In the genomic region with DNA sequence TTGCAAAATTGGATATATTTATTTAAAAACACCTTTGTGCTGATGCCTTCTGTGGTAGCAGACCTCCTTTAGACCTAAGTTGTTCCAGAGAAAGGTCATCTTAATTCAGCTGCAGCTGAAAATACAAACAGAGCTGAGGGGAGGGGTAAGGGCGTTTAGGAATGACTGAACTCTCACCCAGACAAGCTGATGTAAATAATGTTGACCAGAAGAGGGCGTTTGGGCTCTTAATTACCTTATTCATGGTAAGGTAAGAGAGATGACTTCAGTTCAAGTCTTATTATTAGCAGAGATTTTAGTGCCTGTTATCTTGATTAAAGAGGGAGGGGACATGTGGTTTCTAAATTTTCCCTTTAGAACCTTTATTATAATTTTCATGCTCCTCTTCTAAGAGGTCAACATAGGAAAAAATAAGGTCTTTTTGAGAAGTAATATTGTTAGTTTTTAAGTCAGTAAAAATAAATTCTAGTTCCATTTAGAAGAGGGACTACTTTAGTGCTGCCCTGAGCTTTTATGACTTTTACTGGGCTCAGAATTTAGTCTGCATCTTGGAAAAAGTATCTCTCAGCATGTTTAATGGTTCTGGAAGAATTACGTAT, we compare ENCODE assay signal across 8 cellular contexts. TPM values are rescaled to one million over a fixed set of nuclear protein-coding genes. Genes with fewer than 3 reads are reported as not detected.
A peak's percentile ranks its signal among the peaks of the same experiment; 100 is the strongest.
DNase-seq lines count a peak whose midpoint lies in the region; ATAC-seq, FAIRE-seq and TF ChIP-seq lines count a peak whose summit lies in the region.

No MANE protein-coding gene starts in this region.

- no TSS peak for BruUV-seq in GM12878 (replicated peaks; lab: Mats Ljungman, UMichigan)

- H3K4me3 ChIP-seq in GM12878 = no peak overlapping the region
- H3K4me3 ChIP-seq in kidney epithelial cell (ENCODE audit: low read depth, low read length) = no peak overlapping the region

- no peak overlapping the region for H3K4me2 ChIP-seq in GM12878 (ENCODE audit: control insufficient read depth, insufficient read depth)

- H4K20me1 ChIP-seq in GM12878 (ENCODE audit: control insufficient read depth, insufficient read depth) = no peaks in the 10 kb centered on the region

- no peak for TF ChIP-seq EP300 in GM12878 (IDR thresholded peaks at IDR 0.05; ENCODE audit: borderline replicate concordance in 1 of 2, control insufficient read depth in 1 of 2, low read depth in 2 of 2, low read length in 2 of 2)

- WGBS in GM12878 (ENCODE audit: insufficient coverage, insufficient replicate concordance, low lambda C conversion rate, missing lambda C conversion rate) = 33% methylated on average over 3 of the region's 3 CpGs

- POLR2A ChIA-PET in GM12878 (lab: Charles Lee) = no interaction called here

- TF ChIP-seq CTCF in GM12878 (IDR thresholded peaks at IDR 0.05 in 2 of 3, conservative IDR thresholded peaks at IDR 0.05 in 1 of 3; ENCODE audit: control insufficient read depth in 2 of 3, extremely low read depth in 1 of 3, insufficient read depth in 1 of 3, low read depth in 3 of 3, low read length in 3 of 3) (peak; percentile 57 to 72 (median 60)), kidney epithelial cell (IDR thresholded peaks at IDR 0.05; ENCODE audit: insufficient read depth, low read length, poor library complexity, severe bottlenecking) (peak; percentile 69)

- no peaks in the 10 kb centered on the region for H3K9me3 ChIP-seq in GM12878 (replicated peaks; ENCODE audit: control insufficient read depth, insufficient read depth, low read length)

- peak; percentile 38 for DNase-seq in DMS153 treated with DMSO at 0.1 percent for 48 hours (lab: John Stamatoyannopoulos, UW; ENCODE audit: unreplicated experiment)
- peak; percentile 68 for DNase-seq in NCI-H748 (lab: John Stamatoyannopoulos, UW; ENCODE audit: unreplicated experiment)
- no peak for DNase-seq in GM12878 (ENCODE audit: low read depth, low spot score)
- DNase-seq in kidney epithelial cell (ENCODE audit: low read depth) = no peak
- no peak for DNase-seq in posterior vena cava (ENCODE audit: low spot score)
- DNase-seq in stimulated activated CD4-positive, alpha-beta T cell treated with anti-CD3 and anti-CD28 coated beads, Interleukin-4, amount 100 ng/mL, for 1 hour = no peak

- in situ Hi-C loops in GM12878 (cut with MboI) = no loop called here

- no peaks in the 10 kb centered on the region for H3K36me3 ChIP-seq in GM12878 (ENCODE audit: control insufficient read depth in 2 of 2, insufficient read depth in 2 of 2, low read length in 1 of 2)
- H3K36me3 ChIP-seq in kidney epithelial cell (ENCODE audit: control insufficient read depth, insufficient read depth, low read length) = no peaks in the 10 kb centered on the region

- H3K27me3 ChIP-seq in GM12878 (replicated peaks in 1 of 2; ENCODE audit: control insufficient read depth in 2 of 2, insufficient read depth in 2 of 2, low read length in 1 of 2) (no peaks in the 10 kb centered on the region), kidney epithelial cell (ENCODE audit: control insufficient read depth, insufficient read depth, low read length) (no peaks in the 10 kb centered on the region)

- TF ChIP-seq POLR2A in GM12878 (IDR thresholded peaks at IDR 0.05; ENCODE audit: low read depth, low read length) = no peak

- no peaks in the 10 kb centered on the region for H3K4me1 ChIP-seq in GM12878 (ENCODE audit: control insufficient read depth, insufficient read depth, low read length)

- SMC1A ChIA-PET in GM12878 (lab: Charles Lee; ENCODE audit: uncharacterized antibody, unreplicated experiment) = interaction anchor here (1.0 to 1.6 kb wide), 4 partner anchors 10 to 126 kb away, joined by 4 to 5 read pairs (median 4); no protein-coding TSS in a partner anchor

- CTCF ChIA-PET in GM12878 (lab: Yijun Ruan, JAX) = interaction anchor here (0.6 to 2.4 kb wide), 16 partner anchors 10 to 370 kb away, joined by 3 to 22 read pairs (median 4); a partner anchor contains a TSS

- RAD21 ChIA-PET in GM12878 (lab: Charles Lee; ENCODE audit: unreplicated experiment) = interaction anchor here (0.8 to 1.4 kb wide), 4 partner anchors 12 to 78 kb away, joined by 3 to 4 read pairs (median 3); no protein-coding TSS in a partner anchor

- no peak overlapping the region for H3K9ac ChIP-seq in GM12878 (ENCODE audit: control insufficient read depth, insufficient read depth, low read length)

- H3K79me2 ChIP-seq in GM12878 (ENCODE audit: control insufficient read depth, insufficient read depth, low read length) = no peaks in the 10 kb centered on the region

- peak; percentile 90 for ATAC-seq in GM19328 (IDR thresholded peaks at IDR 0.05; ENCODE audit: unreplicated experiment)
- peak; percentile 87 for ATAC-seq in HG03442 (IDR thresholded peaks at IDR 0.05; ENCODE audit: unreplicated experiment)
- ATAC-seq in GM12878 = peak; percentile 96

- intact Hi-C loops in GM12878 (cut with micrococcal nuclease; ENCODE audit: unreplicated experiment) (no loop called here), posterior vena cava (cut with DNase I) (no loop called here)

- TF ChIP-seq RAD21 in GM12878 (IDR thresholded peaks at IDR 0.05; ENCODE audit: insufficient read depth, low read depth, low read length) = peak; percentile 35

- peak; percentile 94 for FAIRE-seq in GM12878 (lab: Jason Lieb, UNC)

- no peak overlapping the region for H3K27ac ChIP-seq in GM12878 (ENCODE audit: control insufficient read depth, insufficient read depth)

- no peak overlapping the region for H2AFZ ChIP-seq in GM12878 (ENCODE audit: control insufficient read depth, low read depth, low read length)

TF ChIP-seq in GM12878, 131 proteins besides CTCF, POLR2A, EP300 and RAD21:
- TF ChIP-seq TARDBP (IDR thresholded peaks at IDR 0.05; ENCODE audit: borderline replicate concordance) (no peak), SMC3 (IDR thresholded peaks at IDR 0.05; ENCODE audit: borderline replicate concordance, low read length) (peak; percentile 26; the same call in 1 of the 2 replicates)

RNA-seq across cellular contexts. Expression of a gene that starts 46.3 kb away (rescaled TPM):
- total RNA-seq in GM12878 (2013; cell fraction: nucleolus; rRNA removed) = not detected in 2 replicates
- total RNA-seq in GM12878 (2014; rRNA removed) = not detected in 2 replicates
- total RNA-seq in GM12878 (2014; rRNA removed; fragmentation: Illumina TruSeq; extraction: Trizol) = not detected in 2 replicates
- not detected in 2 replicates for total RNA-seq in GM12878 (2021)
- not detected for polyA plus RNA-seq in GM12878 (2011; ENCODE audit: low read depth)
- polyA plus RNA-seq in GM12878 (2011; rRNA removed) = 0.07 and 0.26 TPM in 2 replicates
- polyA plus RNA-seq in GM12878 (2011; cell fraction: cytosol; rRNA removed) = 0.03 and 11.4 TPM in 2 replicates
- polyA plus RNA-seq in GM12878 (2011; cell fraction: nucleus; rRNA removed) = 0.12 and 0.15 TPM in 2 replicates
- 0.17 TPM in 1 of 2 replicates, not detected in the other for polyA plus RNA-seq in GM12878 (2012)
- polyA plus RNA-seq in GM12878 (2014; fragmentation: Illumina TruSeq; extraction: Trizol) = not detected in 2 replicates
- polyA plus RNA-seq in GM12878 (2014; fragmentation: Nextera tagmentation; extraction: Ambion mirVana) = under 1 TPM in 1 of 2 experiments, not detected in 1; 0.05 TPM
- not detected in 2 replicates for polyA plus RNA-seq in GM12878 (2014; rRNA removed)
- polyA plus RNA-seq in GM12878 (2016; fragmentation: Nextera tagmentation; extraction: Ambion mirVana) = not detected
- polyA minus RNA-seq in GM12878 (2011; rRNA and poly(A)+ RNA removed) = 0.29 TPM in 1 of 2 replicates, not detected in the other
- polyA minus RNA-seq in GM12878 (2011; cell fraction: cytosol; rRNA and poly(A)+ RNA removed) = not detected in 2 replicates
- not detected in 2 replicates for polyA minus RNA-seq in GM12878 (2011; cell fraction: nucleus; rRNA and poly(A)+ RNA removed)
- not detected in 2 replicates for total RNA-seq in kidney epithelial cell
- total RNA-seq in posterior vena cava = 1 to 10 TPM in 1 of 2 donors, under 1 TPM in 1; 0.83 to 1.4 TPM

Comparison
In these comparisons a context has a peak if more than half of its experiments do, and no peak if none do; other contexts are left out.
1. DNase-seq: peak in DMS153 treated with DMSO at 0.1 percent for 48 hours (single experiment) and NCI-H748 (single experiment); none in GM12878 (single experiment), kidney epithelial cell (single experiment), posterior vena cava (single experiment) and stimulated activated CD4-positive, alpha-beta T cell treated with anti-CD3 and anti-CD28 coated beads, Interleukin-4, amount 100 ng/mL, for 1 hour (single experiment).
2. Peak in every context shown above with its lines, with median percentiles within 50 percentile points of each other: ATAC-seq.